8 cellular contexts compared by ENCODE assay signal in genomic region chr3:171328419-171329082, GRCh38.
DNase-seq lines count a peak whose midpoint lies in the region; ATAC-seq, FAIRE-seq and TF ChIP-seq lines count a peak whose summit lies in the region.

No MANE protein-coding gene starts in this region.

- no peak for TF ChIP-seq POLR2A in gastroesophageal sphincter (IDR thresholded peaks at IDR 0.05)

- H3K36me3 ChIP-seq in Loucy (ENCODE audit: insufficient read depth, low read length) (no peaks in the 10 kb centered on the region), gastroesophageal sphincter (no peaks in the 10 kb centered on the region)

- H3F3A ChIP-seq in Loucy (ENCODE audit: low read depth): no peaks in the 10 kb centered on the region

- no peak overlapping the region for H2AFZ ChIP-seq in Loucy (ENCODE audit: low read length)

- H3K9me3 ChIP-seq in Loucy (ENCODE audit: insufficient read depth, low read depth, low read length) (no peaks in the 10 kb centered on the region), gastroesophageal sphincter (no peaks in the 10 kb centered on the region)

- no peak for TF ChIP-seq EP300 in gastroesophageal sphincter (IDR thresholded peaks at IDR 0.05)

- H3K4me3 ChIP-seq in Loucy (ENCODE audit: low read length, poor library complexity, severe bottlenecking) (no peak overlapping the region), gastroesophageal sphincter (no peak overlapping the region)

- no peak overlapping the region for H3K9ac ChIP-seq in Loucy (ENCODE audit: low read depth, low read length, poor library complexity, severe bottlenecking)

- no peaks in the 10 kb centered on the region for H4K20me1 ChIP-seq in Loucy (ENCODE audit: insufficient read depth, low read length, poor library complexity, severe bottlenecking)

- WGBS in gastroesophageal sphincter (ENCODE audit: low coverage in 1 of 2), 2 donors: 41 to 44% methylated on average over 3 of the region's 3 CpGs

- no peaks in the 10 kb centered on the region for H3K9me2 ChIP-seq in Loucy (replicated peaks; ENCODE audit: low read depth, low read length)

- ATAC-seq in gastroesophageal sphincter (no peak), omental fat pad (ENCODE audit: low FRiP score) (no peak), HG02642 (IDR thresholded peaks at IDR 0.05; ENCODE audit: poor library complexity, unreplicated experiment) (no peak)

- H3K27me3 ChIP-seq in Loucy (ENCODE audit: insufficient read depth, low read length, poor library complexity, severe bottlenecking): no peaks in the 10 kb centered on the region
- H3K27me3 ChIP-seq in gastroesophageal sphincter: no peaks in the 10 kb centered on the region

- H3K4me2 ChIP-seq in Loucy (ENCODE audit: low read depth, low read length, poor library complexity, severe bottlenecking): peak overlapping the region; percentile 6

- peaks cover 55% of the 10 kb centered on the region; the same call in 1 of the 2 replicates for H3K79me2 ChIP-seq in Loucy (ENCODE audit: insufficient read depth, low read length)

- peak overlapping the region in 3 of 4 donors; percentile 4 to 61 (median 22) for H3K27ac ChIP-seq in gastroesophageal sphincter

- TF ChIP-seq CTCF in D721Med (IDR thresholded peaks at IDR 0.05; ENCODE audit: insufficient read depth, missing control alignments) (peak; percentile 29), Loucy (conservative IDR thresholded peaks at IDR 0.05; ENCODE audit: low read length) (peak; percentile 70), gastroesophageal sphincter (IDR thresholded peaks at IDR 0.05) (peak in 1 of 4 experiments; percentile 17), omental fat pad (IDR thresholded peaks at IDR 0.05) (no peak)

- FAIRE-seq in D721Med (lab: Jason Lieb, UNC): no peak

- DNase-seq in D721Med (ENCODE audit: insufficient read length, low spot score) (no peak), omental fat pad (ENCODE audit: low spot score) (no peak), 8988T (no peak)
- peak; percentile 11 to 36 for DNase-seq in activated CD4-positive, alpha-beta T cell treated with anti-CD3 and anti-CD28 coated beads, Interleukin-2, amount 50 U/mL, for 48 hours
- peak; percentile 24 for DNase-seq in stimulated activated naive CD4-positive, alpha-beta T cell treated with Interleukin-2 at 50 U/mL for 16 hours (lab: John Stamatoyannopoulos, UW)

- H3K4me1 ChIP-seq in Loucy (ENCODE audit: insufficient read depth, low read length, poor library complexity, severe bottlenecking) (peaks cover 32% of the 10 kb centered on the region), gastroesophageal sphincter (peaks cover 6 to 72% (median 14%) of the 10 kb centered on the region in 3 donors)

Comparison
In these comparisons a context has a peak if more than half of its experiments do, and no peak if none do; other contexts are left out.
1. DNase-seq: peak in activated CD4-positive, alpha-beta T cell treated with anti-CD3 and anti-CD28 coated beads, Interleukin-2, amount 50 U/mL, for 48 hours (2 of 2) and stimulated activated naive CD4-positive, alpha-beta T cell treated with Interleukin-2 at 50 U/mL for 16 hours (single experiment); none in D721Med (single experiment), omental fat pad (single experiment) and 8988T (single experiment).
2. CTCF ChIP-seq: peak in D721Med (single experiment) and Loucy (single experiment); none in omental fat pad (0 of 3).